ENCODE assay signal across 11 cellular contexts in genomic region chr1:173410133-173410793, GRCh38.
DNase-seq lines count a peak whose midpoint lies in the region; ATAC-seq, FAIRE-seq and TF ChIP-seq lines count a peak whose summit lies in the region.
"Had no signal": no experiment of that assay in that cellular context is flagged by ENCODE, and none has a peak within 500 bp of the region (broad histone marks: within the 10 kb centered on the region; RNA-seq: fewer than 3 reads in every experiment).

No MANE protein-coding gene starts in this region.

- no TSS peak for BruUV-seq in endothelial cell of umbilical vein (replicated peaks; lab: Mats Ljungman, UMichigan)

- no peaks in the 10 kb centered on the region for H3F3A ChIP-seq in Loucy (ENCODE audit: low read depth)

- TF ChIP-seq POLR2A in endothelial cell of umbilical vein (IDR thresholded peaks at IDR 0.05; ENCODE audit: low read depth, low read length), result no peak

- intact Hi-C loops in endothelial cell of umbilical vein (cut with micrococcal nuclease), result no loop called here
- intact Hi-C loops in dorsolateral prefrontal cortex (cut with DNase I), result no loop called here

- H3K79me2 ChIP-seq in Loucy (ENCODE audit: insufficient read depth, low read length) (no peaks in the 10 kb centered on the region), endothelial cell of umbilical vein (ENCODE audit: control insufficient read depth, insufficient read depth, low read length) (no peaks in the 10 kb centered on the region)

- dilution Hi-C loops in endothelial cell of umbilical vein (cut with MboI; ENCODE audit: extremely low pct_ligation_motif_present, low sequenced_read_pairs), result no loop called here

- H4K20me1 ChIP-seq in Loucy (ENCODE audit: insufficient read depth, low read length, poor library complexity, severe bottlenecking) (no peaks in the 10 kb centered on the region), endothelial cell of umbilical vein (replicated peaks; ENCODE audit: control insufficient read depth, extremely low read depth, insufficient read depth, low read length) (no peaks in the 10 kb centered on the region)

- no peaks in the 10 kb centered on the region for H3K36me3 ChIP-seq in Loucy (ENCODE audit: insufficient read depth, low read length)
- no peaks in the 10 kb centered on the region for H3K36me3 ChIP-seq in endothelial cell of umbilical vein (ENCODE audit: control insufficient read depth in 2 of 2, extremely low read depth in 1 of 2, insufficient read depth in 2 of 2, low read length in 2 of 2)

- ATAC-seq in GM21723 (IDR thresholded peaks at IDR 0.05; ENCODE audit: unreplicated experiment), result peak; percentile 3

- no peak for TF ChIP-seq CTCF in Loucy (conservative IDR thresholded peaks at IDR 0.05; ENCODE audit: low read length)
- no peak for TF ChIP-seq CTCF in endothelial cell of umbilical vein (IDR thresholded peaks at IDR 0.05; ENCODE audit: extremely low read depth in 1 of 2, insufficient read depth in 1 of 2, low read depth in 1 of 2, low read length in 2 of 2)
- TF ChIP-seq CTCF in dorsolateral prefrontal cortex (IDR thresholded peaks at IDR 0.05 in 54 of 56, conservative IDR thresholded peaks at IDR 0.05 in 2 of 56; ENCODE audit: low read depth in 1 of 56, partially characterized antibody in 56 of 56), result no peak

- H3K9me1 ChIP-seq in endothelial cell of umbilical vein (replicated peaks; ENCODE audit: control insufficient read depth, extremely low read depth, insufficient read depth, low read length), result no peaks in the 10 kb centered on the region

- H3K4me3 ChIP-seq in Loucy (ENCODE audit: low read length, poor library complexity, severe bottlenecking), result no peak overlapping the region
- H3K4me3 ChIP-seq in endothelial cell of umbilical vein (replicated peaks in 1 of 3; ENCODE audit: insufficient read depth in 1 of 3, low read depth in 1 of 3, low read length in 3 of 3), result no peak overlapping the region
- H3K4me3 ChIP-seq in dorsolateral prefrontal cortex, result no peak overlapping the region

- FAIRE-seq in endothelial cell of umbilical vein (lab: Jason Lieb, UNC), result peak; percentile 43
- FAIRE-seq: H1 had no signal

- H3K27me3 ChIP-seq in Loucy (ENCODE audit: insufficient read depth, low read length, poor library complexity, severe bottlenecking), result no peaks in the 10 kb centered on the region
- H3K27me3 ChIP-seq in endothelial cell of umbilical vein (ENCODE audit: control insufficient read depth in 2 of 2, insufficient read depth in 2 of 2, low read length in 2 of 2), result no peaks in the 10 kb centered on the region
- H3K27me3 ChIP-seq in dorsolateral prefrontal cortex, result no peaks in the 10 kb centered on the region

- DNase-seq in EL (peak; percentile 45), endothelial cell of umbilical vein (ENCODE audit: low read depth, low spot score) (no peak), DMS153 treated with DMSO at 0.1 percent for 48 hours (lab: John Stamatoyannopoulos, UW; ENCODE audit: unreplicated experiment) (no peak), NCI-H1694 treated with DMSO at 0.1 percent for 48 hours (lab: John Stamatoyannopoulos, UW) (no peak), dorsolateral prefrontal cortex (no peak)
- no peak for DNase-seq in stimulated activated CD4-positive, alpha-beta T cell treated with anti-CD3 and anti-CD28 coated beads, Interleukin-2, amount 100 ng/mL, for 48 hours
- DNase-seq: NCI-H1436 treated with DMSO at 0.1 percent for 48 hours; stimulated activated CD4-positive, alpha-beta T cell treated with anti-CD3 and anti-CD28 coated beads, Interleukin-4, amount 100 ng/mL, for 4 hours had no signal

- CTCF ChIA-PET in endothelial cell of umbilical vein (lab: Charles Lee), result interaction anchor here (1.1 to 1.7 kb wide), 3 partner anchors 10 to 666 kb away, joined by 3 to 6 read pairs (median 3); no protein-coding TSS in a partner anchor

- H3K9ac ChIP-seq in Loucy (ENCODE audit: low read depth, low read length, poor library complexity, severe bottlenecking) (no peak overlapping the region), endothelial cell of umbilical vein (replicated peaks; ENCODE audit: extremely low read depth, insufficient read depth, low read length) (no peak overlapping the region)

- no peak overlapping the region for H2AFZ ChIP-seq in Loucy (ENCODE audit: low read length)
- no peak overlapping the region for H2AFZ ChIP-seq in endothelial cell of umbilical vein (ENCODE audit: low read depth, low read length)

- H3K4me2 ChIP-seq in Loucy (ENCODE audit: low read depth, low read length, poor library complexity, severe bottlenecking) (peak overlapping the region; percentile 45), endothelial cell of umbilical vein (ENCODE audit: insufficient read depth, low read length) (no peak overlapping the region)

- H3K27ac ChIP-seq in endothelial cell of umbilical vein (ENCODE audit: insufficient read depth, low read depth, low read length) (no peak overlapping the region), dorsolateral prefrontal cortex (no peak overlapping the region)

- H3K4me1 ChIP-seq in Loucy (ENCODE audit: insufficient read depth, low read length, poor library complexity, severe bottlenecking) (peaks cover 36% of the 10 kb centered on the region), endothelial cell of umbilical vein (ENCODE audit: control insufficient read depth, extremely low read depth, insufficient read depth, low read length) (peaks cover 4% of the 10 kb centered on the region)

- H3K9me3 ChIP-seq in Loucy (ENCODE audit: insufficient read depth, low read depth, low read length), result no peaks in the 10 kb centered on the region
- H3K9me3 ChIP-seq in endothelial cell of umbilical vein (replicated peaks; ENCODE audit: control insufficient read depth, insufficient read depth, low read length), result no peaks in the 10 kb centered on the region

- POLR2A ChIA-PET in endothelial cell of umbilical vein (lab: Charles Lee), result no interaction called here

- no peaks in the 10 kb centered on the region for H3K9me2 ChIP-seq in Loucy (replicated peaks; ENCODE audit: low read depth, low read length)

TF ChIP-seq in endothelial cell of umbilical vein, 7 proteins besides CTCF, POLR2A, EP300 and RAD21:
- TF ChIP-seq JUN (IDR thresholded peaks at IDR 0.05; ENCODE audit: borderline replicate concordance, insufficient read depth, insufficient read length, low read depth) (no peak), FOS (IDR thresholded peaks at IDR 0.05; ENCODE audit: borderline replicate concordance, insufficient read depth, low read length) (no peak), EZH2 (IDR thresholded peaks at IDR 0.05; ENCODE audit: borderline replicate concordance, low read depth, low read length, severe bottlenecking) (no peak), MYC (IDR thresholded peaks at IDR 0.05; ENCODE audit: low read depth, low read length) (no peak), POLR2AphosphoS5 (IDR thresholded peaks at IDR 0.05; ENCODE audit: insufficient read depth, low read depth, low read length) (no peak), GATA2 (IDR thresholded peaks at IDR 0.05; ENCODE audit: insufficient read depth, insufficient read length, low read depth, low read length) (no peak), MAX (IDR thresholded peaks at IDR 0.05; ENCODE audit: insufficient read depth, insufficient read length) (no peak)
TF ChIP-seq in endothelial cell of umbilical vein: peak in this region for 0.
